Comparison of ENCODE assay signal across 8 cellular contexts in genomic region chr1:53220962-53221286, GRCh38. TPM values are rescaled to one million over a fixed set of nuclear protein-coding genes. Genes with fewer than 3 reads are reported as not detected.
DNase-seq lines count a peak whose midpoint lies in the region; ATAC-seq, FAIRE-seq and TF ChIP-seq lines count a peak whose summit lies in the region.

No MANE protein-coding gene starts in this region.

- H3K27ac ChIP-seq in liver (ENCODE audit: low read depth in 1 of 2, low read length in 2 of 2) (peak overlapping the region; percentile 98 to 99), thyroid gland (peak overlapping the region; percentile 93 to 99 (median 94))

- DNase-seq in activated CD8-positive, alpha-beta memory T cell treated with anti-CD3 and anti-CD28 coated beads, Interleukin-2, amount 10 ng/mL, durations not matched to agents 7 days and 5 days, result no peak
- no peak for DNase-seq in activated CD8-positive, alpha-beta memory T cell treated with anti-CD3 and anti-CD28 coated beads, Interleukin-2, amount 50 U/mL, for 48 hours
- DNase-seq in astrocyte of the cerebellum (ENCODE audit: low read depth) (no peak), thyroid gland (no peak), NCI-H1092 (lab: John Stamatoyannopoulos, UW) (no peak), D721Med (ENCODE audit: insufficient read length, low spot score) (no peak)

- peaks cover 0 to 8% (median 1%) of the 10 kb centered on the region in 4 donors for H3K36me3 ChIP-seq in liver (ENCODE audit: control insufficient read depth in 4 of 4, insufficient read depth in 3 of 4, low read depth in 1 of 4, low read length in 3 of 4)
- no peaks in the 10 kb centered on the region for H3K36me3 ChIP-seq in thyroid gland

- no peaks in the 10 kb centered on the region for H3K27me3 Mint-ChIP-seq in activated CD8-positive, alpha-beta memory T cell treated with anti-CD3 and anti-CD28 coated beads, Interleukin-2, amount 10 ng/mL, durations not matched to agents 7 days and 5 days

- TF ChIP-seq RAD21 in liver (IDR thresholded peaks at IDR 0.05), result no peak

- no peaks in the 10 kb centered on the region for H3K9me3 ChIP-seq in liver (ENCODE audit: control insufficient read depth in 4 of 4, low read length in 3 of 4)
- no peaks in the 10 kb centered on the region for H3K9me3 ChIP-seq in thyroid gland

- H3K9me3 Mint-ChIP-seq in activated CD8-positive, alpha-beta memory T cell treated with anti-CD3 and anti-CD28 coated beads, Interleukin-2, amount 10 ng/mL, durations not matched to agents 7 days and 5 days (ENCODE audit: low read depth), result no peaks in the 10 kb centered on the region

- 46% methylated on average over 3 of the region's 3 CpGs for whole genome bisulfite sequencing in liver
- 42 to 53% methylated on average over 3 of the region's 3 CpGs for WGBS in thyroid gland, 2 donors

- peak overlapping the region; percentile 55 to 68 for H3K9ac ChIP-seq in liver (ENCODE audit: low read depth in 1 of 2, low read length in 2 of 2)

- no peak for ATAC-seq in activated CD8-positive, alpha-beta memory T cell treated with anti-CD3 and anti-CD28 coated beads, Interleukin-2, amount 10 ng/mL, durations not matched to agents 7 days and 5 days
- ATAC-seq in HG03095 (IDR thresholded peaks at IDR 0.05; ENCODE audit: unreplicated experiment), result no peak

- peak overlapping the region; percentile 95 for H3K27ac Mint-ChIP-seq in activated CD8-positive, alpha-beta memory T cell treated with anti-CD3 and anti-CD28 coated beads, Interleukin-2, amount 10 ng/mL, durations not matched to agents 7 days and 5 days

- no peak for TF ChIP-seq POLR2A in thyroid gland (IDR thresholded peaks at IDR 0.05)

- in situ Hi-C loops in astrocyte of the cerebellum (cut with HindIII; ENCODE audit: low sequenced_read_pairs), result no loop called here

- peaks cover 23% of the 10 kb centered on the region for H3K4me1 Mint-ChIP-seq in activated CD8-positive, alpha-beta memory T cell treated with anti-CD3 and anti-CD28 coated beads, Interleukin-2, amount 10 ng/mL, durations not matched to agents 7 days and 5 days

- TF ChIP-seq CTCF in astrocyte of the cerebellum (IDR thresholded peaks at IDR 0.05; ENCODE audit: low read depth, low read length, missing control alignments), result no peak
- TF ChIP-seq CTCF in liver (IDR thresholded peaks at IDR 0.05; ENCODE audit: low read depth, low read length, missing input control), result no peak
- TF ChIP-seq CTCF in thyroid gland (IDR thresholded peaks at IDR 0.05), result no peak
- no peak for TF ChIP-seq CTCF in D721Med (IDR thresholded peaks at IDR 0.05; ENCODE audit: insufficient read depth, missing control alignments)

- intact Hi-C loops in thyroid gland (cut with DNase I), result no loop called here

- FAIRE-seq in D721Med (lab: Jason Lieb, UNC), result no peak

- CTCF ChIA-PET in activated CD8-positive, alpha-beta memory T cell treated with anti-CD3 and anti-CD28 coated beads, Interleukin-2, amount 10 ng/mL, durations not matched to agents 7 days and 5 days (lab: Charles Lee), result interaction anchor here (1.0 kb wide), 1 partner anchor 1580 kb away, joined by 3 read pairs; no protein-coding TSS in a partner anchor

- H3K4me1 ChIP-seq in liver (ENCODE audit: control insufficient read depth in 4 of 4, insufficient read depth in 4 of 4, low read length in 3 of 4), result peaks cover 7 to 16% (median 14%) of the 10 kb centered on the region in 4 donors
- peaks cover 5 to 14% of the 10 kb centered on the region in 2 donors for H3K4me1 ChIP-seq in thyroid gland

- H3K36me3 Mint-ChIP-seq in activated CD8-positive, alpha-beta memory T cell treated with anti-CD3 and anti-CD28 coated beads, Interleukin-2, amount 10 ng/mL, durations not matched to agents 7 days and 5 days, result peaks cover 5% of the 10 kb centered on the region

- no peaks in the 10 kb centered on the region for H3K27me3 ChIP-seq in liver (ENCODE audit: control insufficient read depth in 4 of 4, insufficient read depth in 4 of 4, low read length in 3 of 4)
- no peaks in the 10 kb centered on the region for H3K27me3 ChIP-seq in thyroid gland

- H3K4me3 Mint-ChIP-seq in activated CD8-positive, alpha-beta memory T cell treated with anti-CD3 and anti-CD28 coated beads, Interleukin-2, amount 10 ng/mL, durations not matched to agents 7 days and 5 days, result peak overlapping the region; percentile 91

- H3K4me3 ChIP-seq in astrocyte of the cerebellum (ENCODE audit: low read depth, low read length) (peak overlapping the region; percentile 84), liver (ENCODE audit: low read depth in 1 of 3, low read length in 3 of 3) (peak overlapping the region; percentile 56 to 93 (median 85)), thyroid gland (replicated peaks in 1 of 3) (peak overlapping the region in 1 of 3 donors; percentile 71)

TF ChIP-seq in liver, 16 proteins besides CTCF, POLR2A, EP300 and RAD21:
- TF ChIP-seq TAF1 (conservative IDR thresholded peaks at IDR 0.05) (peak; percentile 7), NR2F2 (IDR thresholded peaks at IDR 0.05) (no peak), HNF4G (IDR thresholded peaks at IDR 0.05) (no peak), MAX (IDR thresholded peaks at IDR 0.05) (no peak)

RNA-seq across cellular contexts. Expression of gene CZIB, which starts 0.5 kb away (rescaled TPM):
- 10 to 100 TPM; 41.4 to 48.2 TPM for total RNA-seq in activated CD8-positive, alpha-beta memory T cell treated with anti-CD3 and anti-CD28 coated beads, Interleukin-2, amount 10 ng/mL, durations not matched to agents 7 days and 5 days
- total RNA-seq in liver, result 10 to 100 TPM; 19.8 to 29.8 TPM
- 10 to 100 TPM; 20.9 to 32.3 TPM for polyA plus RNA-seq in liver
- total RNA-seq in thyroid gland, result 10 to 100 TPM; 37.6 to 67.9 (median 56.7) TPM

RNA-seq across cellular contexts. Expression of gene MAGOH, which starts 17.4 kb away (rescaled TPM):
- total RNA-seq in activated CD8-positive, alpha-beta memory T cell treated with anti-CD3 and anti-CD28 coated beads, Interleukin-2, amount 10 ng/mL, durations not matched to agents 7 days and 5 days, result 10 to 100 TPM; 72.9 to 80.1 TPM
- total RNA-seq in liver, result 10 to 100 TPM; 16.4 to 32.5 TPM
- 10 to 100 TPM; 21.2 to 31.8 TPM for polyA plus RNA-seq in liver
- total RNA-seq in thyroid gland, result 10 to 100 TPM; 16.8 to 61.9 (median 34.4) TPM

RNA-seq across cellular contexts. Expression of gene CPT2, which starts 24.3 kb away (rescaled TPM):
- total RNA-seq in activated CD8-positive, alpha-beta memory T cell treated with anti-CD3 and anti-CD28 coated beads, Interleukin-2, amount 10 ng/mL, durations not matched to agents 7 days and 5 days, result 10 to 100 TPM; 11.5 to 13.5 TPM
- total RNA-seq in liver (10 to 100 TPM; 27.4 to 82.7 TPM), thyroid gland (10 to 100 TPM; 23.4 to 33.9 (median 27.5) TPM)
- polyA plus RNA-seq in liver, result 100 to 1,000 TPM in 1 of 2 donors, 10 to 100 TPM in 1; 66.8 to 109 TPM
